10 cellular contexts compared by ENCODE assay signal in the genomic region with DNA sequence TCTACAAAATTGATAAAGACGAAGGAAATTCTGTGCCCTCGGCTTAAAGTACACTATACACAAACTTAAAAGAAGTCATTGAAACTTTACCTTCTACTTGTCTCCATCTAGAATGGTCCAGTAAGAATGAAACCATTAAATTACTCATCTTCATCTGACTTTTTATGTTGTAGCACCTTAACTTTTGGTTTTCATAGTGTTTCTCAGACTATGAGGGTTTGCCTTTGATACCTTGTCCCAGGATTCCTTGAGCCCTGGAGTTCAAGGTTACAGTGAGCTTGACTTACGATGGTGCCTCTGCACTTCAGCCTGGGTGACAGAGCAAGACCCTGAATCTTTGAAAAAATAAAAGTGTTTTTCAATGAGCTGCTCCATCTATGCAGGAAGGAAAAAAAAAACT.
DNase-seq lines count a peak whose midpoint lies in the region; ATAC-seq and TF ChIP-seq lines count a peak whose summit lies in the region.
"Had no signal": no experiment of that assay in that cellular context is flagged by ENCODE, and none has a peak within 500 bp of the region (broad histone marks: within the 10 kb centered on the region; RNA-seq: fewer than 3 reads in every experiment).

No MANE protein-coding gene starts in this region.

- no peak for TF ChIP-seq EP300 in esophagus muscularis mucosa (IDR thresholded peaks at IDR 0.05)

- H3K27me3 ChIP-seq in esophagus muscularis mucosa, result no peaks in the 10 kb centered on the region
- H3K27me3 ChIP-seq: gastrocnemius medialis had no signal

- no peaks in the 10 kb centered on the region for H3K27me3 Mint-ChIP-seq in activated naive CD4-positive, alpha-beta T cell treated with anti-CD3 and anti-CD28 coated beads, Interleukin-2, amount 50 U/mL, for 24 hours

- ATAC-seq in GM18502 (IDR thresholded peaks at IDR 0.05; ENCODE audit: poor library complexity, unreplicated experiment) (peak; percentile 83), GM19463 (IDR thresholded peaks at IDR 0.05; ENCODE audit: unreplicated experiment) (peak; percentile 78), HG03064 (IDR thresholded peaks at IDR 0.05; ENCODE audit: low read depth, unreplicated experiment) (peak; percentile 82)
- ATAC-seq: gastrocnemius medialis had no signal

- peak overlapping the region; percentile 67 for H3K4me3 Mint-ChIP-seq in activated naive CD4-positive, alpha-beta T cell treated with anti-CD3 and anti-CD28 coated beads, Interleukin-2, amount 50 U/mL, for 24 hours

- no peak for TF ChIP-seq POLR2A in esophagus muscularis mucosa (IDR thresholded peaks at IDR 0.05; ENCODE audit: low read depth)

- 100% methylated on average over 3 of the region's 3 CpGs for WGBS in esophagus muscularis mucosa

- no peak for DNase-seq in esophagus muscularis mucosa (ENCODE audit: extremely low spot score)
- no peak for DNase-seq in MV-4-11 (lab: John Stamatoyannopoulos, UW)
- no peak for DNase-seq in occipital lobe (lab: John Stamatoyannopoulos, UW)
- DNase-seq in Ammon's horn (ENCODE audit: low spot score), result no peak
- DNase-seq: gastrocnemius medialis, NCI-H2171 had no signal

- H3K4me1 ChIP-seq in esophagus muscularis mucosa, result peaks cover 0 to 30% (median 21%) of the 10 kb centered on the region in 4 donors

- peaks cover 57% of the 10 kb centered on the region for H3K36me3 Mint-ChIP-seq in activated naive CD4-positive, alpha-beta T cell treated with anti-CD3 and anti-CD28 coated beads, Interleukin-2, amount 50 U/mL, for 24 hours

- peak overlapping the region; percentile 98 for H3K27ac Mint-ChIP-seq in activated naive CD4-positive, alpha-beta T cell treated with anti-CD3 and anti-CD28 coated beads, Interleukin-2, amount 50 U/mL, for 24 hours

- H3K9me3 ChIP-seq in esophagus muscularis mucosa, result no peaks in the 10 kb centered on the region
- H3K9me3 ChIP-seq: gastrocnemius medialis had no signal

- TF ChIP-seq CTCF in esophagus muscularis mucosa (IDR thresholded peaks at IDR 0.05), result no peak

- no peak overlapping the region for H3K4me3 ChIP-seq in esophagus muscularis mucosa
- H3K4me3 ChIP-seq: gastrocnemius medialis had no signal

- H3K27ac ChIP-seq in esophagus muscularis mucosa (replicated peaks in 1 of 4), result no peak overlapping the region
- H3K27ac ChIP-seq: gastrocnemius medialis had no signal

- H3K4me1 Mint-ChIP-seq in activated naive CD4-positive, alpha-beta T cell treated with anti-CD3 and anti-CD28 coated beads, Interleukin-2, amount 50 U/mL, for 24 hours, result peaks cover 85% of the 10 kb centered on the region

- intact Hi-C loops in esophagus muscularis mucosa (cut with DNase I), result no loop called here

- H3K9me3 Mint-ChIP-seq in activated naive CD4-positive, alpha-beta T cell treated with anti-CD3 and anti-CD28 coated beads, Interleukin-2, amount 50 U/mL, for 24 hours, result peaks cover 5% of the 10 kb centered on the region

- H3K36me3 ChIP-seq in esophagus muscularis mucosa, result peaks cover 0 to 30% (median 20%) of the 10 kb centered on the region in 4 donors
